In genomic region chr15:101183226-101183925, GRCh38 we compare ENCODE assay signal across 1 cellular context.
TF ChIP-seq lines count a peak whose summit lies in the region.

No MANE protein-coding gene starts in this region.

TF ChIP-seq in HepG2, 621 proteins besides CTCF, POLR2A, EP300 and RAD21 (continued from another document):
- no peak for TF ChIP-seq ZNF784 (CRISPR knock-in tag; IDR thresholded peaks at IDR 0.05; ENCODE audit: borderline replicate concordance)
- TF ChIP-seq ZNF781 (CRISPR knock-in tag; IDR thresholded peaks at IDR 0.05; ENCODE audit: borderline replicate concordance, not compliant biosample characterization): no peak
- TF ChIP-seq, protein P1, sequence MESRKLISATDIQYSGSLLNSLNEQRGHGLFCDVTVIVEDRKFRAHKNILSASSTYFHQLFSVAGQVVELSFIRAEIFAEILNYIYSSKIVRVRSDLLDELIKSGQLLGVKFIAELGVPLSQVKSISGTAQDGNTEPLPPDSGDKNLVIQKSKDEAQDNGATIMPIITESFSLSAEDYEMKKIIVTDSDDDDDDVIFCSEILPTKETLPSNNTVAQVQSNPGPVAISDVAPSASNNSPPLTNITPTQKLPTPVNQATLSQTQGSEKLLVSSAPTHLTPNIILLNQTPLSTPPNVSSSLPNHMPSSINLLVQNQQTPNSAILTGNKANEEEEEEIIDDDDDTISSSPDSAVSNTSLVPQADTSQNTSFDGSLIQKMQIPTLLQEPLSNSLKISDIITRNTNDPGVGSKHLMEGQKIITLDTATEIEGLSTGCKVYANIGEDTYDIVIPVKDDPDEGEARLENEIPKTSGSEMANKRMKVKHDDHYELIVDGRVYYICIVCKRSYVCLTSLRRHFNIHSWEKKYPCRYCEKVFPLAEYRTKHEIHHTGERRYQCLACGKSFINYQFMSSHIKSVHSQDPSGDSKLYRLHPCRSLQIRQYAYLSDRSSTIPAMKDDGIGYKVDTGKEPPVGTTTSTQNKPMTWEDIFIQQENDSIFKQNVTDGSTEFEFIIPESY (CRISPR knock-in tag; IDR thresholded peaks at IDR 0.05): no peak
